In genomic region chr20:8073024-8073832, GRCh38 we compare ENCODE assay signal across 9 cellular contexts. TPM values are rescaled to one million over a fixed set of nuclear protein-coding genes. Genes with fewer than 3 reads are reported as not detected.
A peak's percentile ranks its signal among the peaks of the same experiment; 100 is the strongest.
DNase-seq lines count a peak whose midpoint lies in the region; ATAC-seq, FAIRE-seq and TF ChIP-seq lines count a peak whose summit lies in the region.
"Had no signal": no experiment of that assay in that cellular context is flagged by ENCODE, and none has a peak within 500 bp of the region (broad histone marks: within the 10 kb centered on the region; RNA-seq: fewer than 3 reads in every experiment).

No MANE protein-coding gene starts in this region.

- H3K27ac ChIP-seq in pancreas: no peak overlapping the region

- H3K36me3 ChIP-seq in pancreas: no peaks in the 10 kb centered on the region

- H3K4me1 ChIP-seq in pancreas: peaks cover 0 to 6% (median 0%) of the 10 kb centered on the region in 3 donors

- H3K27me3 Mint-ChIP-seq in endothelial cell (ENCODE audit: unreplicated experiment): no peaks in the 10 kb centered on the region

- peaks cover 4% of the 10 kb centered on the region for H3K4me1 Mint-ChIP-seq in endothelial cell (ENCODE audit: unreplicated experiment)

- intact Hi-C loops in pancreas (cut with DNase I): no loop called here

- H3K36me3 Mint-ChIP-seq in endothelial cell (ENCODE audit: low read depth, unreplicated experiment): no peaks in the 10 kb centered on the region

- TF ChIP-seq CTCF in endothelial cell (IDR thresholded peaks at IDR 0.05; ENCODE audit: unreplicated experiment) (no peak), pancreas (IDR thresholded peaks at IDR 0.05) (no peak)

- 36 to 39% methylated on average over 5 of the region's 5 CpGs for WGBS in pancreas, 2 donors

- H3K4me3 ChIP-seq in pancreas: no peak overlapping the region

- DNase-seq in H4 (ENCODE audit: low spot score) (peak; percentile 77), OCI-M1 (lab: John Stamatoyannopoulos, UW) (peak; percentile 53), endothelial cell (ENCODE audit: low spot score) (no peak), pancreas (peak in 1 of 6 donors; percentile 11), NCI-H748 (lab: John Stamatoyannopoulos, UW; ENCODE audit: unreplicated experiment) (no peak), NCI-H524 (lab: John Stamatoyannopoulos, UW) (no peak)

- H3K9me3 ChIP-seq in pancreas: no peaks in the 10 kb centered on the region

- no peaks in the 10 kb centered on the region for H3K9me3 Mint-ChIP-seq in endothelial cell (ENCODE audit: unreplicated experiment)

- ATAC-seq in pancreas: peak; percentile 36 to 80 (median 46)
- ATAC-seq in HG03520 (IDR thresholded peaks at IDR 0.05; ENCODE audit: unreplicated experiment): no peak
- no peak for ATAC-seq in HG03354 (IDR thresholded peaks at IDR 0.05; ENCODE audit: poor library complexity, severe bottlenecking, unreplicated experiment)

- peak overlapping the region; percentile 77 for H3K27ac Mint-ChIP-seq in endothelial cell (ENCODE audit: unreplicated experiment)

- FAIRE-seq in pancreas (lab: Jason Lieb, UNC): no peak
- FAIRE-seq: keratinocyte had no signal

- H3K27me3 ChIP-seq in pancreas: no peaks in the 10 kb centered on the region

- H3K4me3 Mint-ChIP-seq in endothelial cell (ENCODE audit: unreplicated experiment): no peak overlapping the region

RNA-seq across cellular contexts. Expression of gene TMX4, which starts 53.7 kb away (rescaled TPM):
- total RNA-seq in H4 (2014; rRNA removed; shearing (Covaris generic)): 21.8 and 27.4 TPM in 2 replicates
- 19.1 TPM for total RNA-seq in endothelial cell (ENCODE audit: unreplicated experiment)
- 10 to 100 TPM; 17.3 to 31.6 (median 26.1) TPM for total RNA-seq in pancreas
- polyA plus RNA-seq in pancreas: 10 to 100 TPM in 1 of 2 donors, 1 to 10 TPM in 1; 5.6 to 18.9 TPM

RNA-seq across cellular contexts. Expression of gene PLCB1, which starts 58.8 kb away (rescaled TPM):
- 9.0 and 10.6 TPM in 2 replicates for total RNA-seq in H4 (2014; rRNA removed; shearing (Covaris generic))
- 8.1 TPM for total RNA-seq in endothelial cell (ENCODE audit: unreplicated experiment)
- total RNA-seq in pancreas: 10 to 100 TPM; 12.8 to 18.7 (median 14.6) TPM
- 1 to 10 TPM; 4.5 to 5.4 TPM for polyA plus RNA-seq in pancreas

Comparison
In these comparisons a context has a peak if more than half of its experiments do, and no peak if none do; other contexts are left out.
1. DNase-seq: peak in H4 (single experiment) and OCI-M1 (single experiment); none in endothelial cell (single experiment), NCI-H748 (single experiment) and NCI-H524 (0 of 2).
2. ATAC-seq: peak in pancreas (4 of 4); none in HG03520 (single experiment) and HG03354 (single experiment).